ENCODE assay signal across 26 cellular contexts in the genomic region with DNA sequence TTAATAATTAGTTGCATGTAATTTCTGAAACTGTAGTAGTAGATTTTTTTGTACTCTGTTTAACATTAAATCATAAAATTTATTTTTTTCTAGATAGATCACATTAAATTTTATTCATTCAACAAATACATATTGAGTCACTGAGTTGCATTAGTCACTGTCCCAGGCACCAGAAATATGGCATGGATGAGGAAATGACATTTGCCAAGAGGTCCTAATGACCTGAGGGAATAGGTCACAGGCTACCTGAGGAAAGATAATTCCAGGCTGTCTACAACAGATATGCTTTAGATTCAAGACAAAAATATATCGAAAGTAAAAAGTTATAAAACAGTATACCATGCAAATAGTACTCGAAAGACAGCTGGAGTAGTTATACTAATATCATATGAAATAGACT.
"Had no signal": no experiment of that assay in that cellular context is flagged by ENCODE, and none has a peak within 500 bp of the region (broad histone marks: within the 10 kb centered on the region; RNA-seq: fewer than 3 reads in every experiment).

No MANE protein-coding gene starts in this region.

- H3K36me3 ChIP-seq: ascending aorta, SJCRH30 had no signal

- H3K27ac ChIP-seq: ascending aorta, body of pancreas, SJCRH30, VCaP had no signal

- H3K27me3 ChIP-seq: ascending aorta, body of pancreas, SJCRH30 had no signal

- H3K9ac ChIP-seq: SK-N-SH had no signal

- H3K4me2 ChIP-seq: SK-N-SH had no signal

- H3K4me1 ChIP-seq: ascending aorta, body of pancreas had no signal

- ATAC-seq: activated naive CD4-positive, alpha-beta T cell treated with anti-CD3 and anti-CD28 coated beads, Interleukin-2, amount 50 U/mL, for 72 hours; activated naive CD8-positive, alpha-beta T cell treated with anti-CD3 and anti-CD28 coated beads, Interleukin-2, amount 50 U/mL, for 24 hours; activated T-cell treated with anti-CD3 and anti-CD28 coated beads, Interleukin-2, amount 50 U/mL, for 4 hours; body of pancreas; Panc1 had no signal

- H3K4me3 ChIP-seq: ascending aorta, body of pancreas, SJCRH30 had no signal

- DNase-seq: activated CD4-positive, alpha-beta memory T cell treated with anti-CD3 and anti-CD28 coated beads for 36 hours; activated CD4-positive, alpha-beta T cell treated with anti-CD3 and anti-CD28 coated beads, Interleukin-2, amount 10 ng/mL, durations not matched to agents 7 days and 5 days; activated CD4-positive, CD25-positive, alpha-beta regulatory T cell; activated CD8-positive, alpha-beta memory T cell treated with anti-CD3 and anti-CD28 coated beads for 24 hours; activated effector memory CD4-positive, alpha-beta T cell treated with anti-CD3 and anti-CD28 coated beads, Interleukin-2, amount 50 U/mL, for 16 hours; activated naive CD4-positive, alpha-beta T cell treated with Interleukin-2 at 50 U/mL for 16 hours; activated naive CD8-positive, alpha-beta T cell treated with anti-CD3 and anti-CD28 coated beads, Interleukin-2, amount 50 U/mL, for 24 hours; activated T-cell treated with anti-CD3 and anti-CD28 coated beads, Interleukin-2, amount 50 U/mL, for 4 hours; amniotic stem cell; body of pancreas; MM.1S; NCI-H1105; NCI-H1436; NCI-H1694 treated with DMSO at 0.1 percent for 48 hours; NCI-H2029 treated with DMSO at 0.1 percent for 48 hours; NCI-H510A treated with DMSO at 0.1 percent for 48 hours; NCI-H69; Right ventricle myocardium superior; RPMI8226; SJCRH30; SK-N-SH; T-helper 1 cell had no signal

- H3K9me3 ChIP-seq: ascending aorta, body of pancreas, SJCRH30, SK-N-SH had no signal
